ENCODE assay signal across 16 cellular contexts in the genomic region with DNA sequence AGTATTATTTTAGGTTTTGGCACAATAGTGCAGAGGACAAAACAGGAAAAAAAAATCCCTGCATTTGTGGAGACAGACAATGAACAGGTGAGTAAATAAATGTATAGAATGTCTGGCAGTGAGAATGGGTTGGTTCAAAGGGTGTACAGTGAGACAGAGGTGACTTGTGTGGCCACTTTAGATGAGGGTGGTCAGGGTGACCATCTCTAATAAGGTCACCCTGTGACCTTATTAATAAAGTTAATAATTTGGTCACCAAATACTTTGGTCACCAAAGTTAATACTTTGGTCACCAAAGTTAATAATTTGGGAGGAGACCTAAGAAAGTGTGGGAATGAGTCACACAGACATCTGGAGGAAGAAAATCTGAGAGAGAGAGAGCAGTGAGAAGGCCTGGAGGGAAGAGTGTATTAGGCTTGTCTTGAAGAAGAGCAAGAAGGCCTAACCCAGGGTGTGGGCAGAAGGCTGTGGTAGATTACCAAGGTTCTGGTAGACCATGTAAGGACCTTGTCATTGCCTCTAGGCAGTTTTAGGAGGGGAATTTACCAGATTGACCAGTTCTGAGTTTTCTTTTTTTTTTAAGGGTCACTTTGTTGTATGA.
DNase-seq lines count a peak whose midpoint lies in the region; ATAC-seq and TF ChIP-seq lines count a peak whose summit lies in the region.
"Had no signal": no experiment of that assay in that cellular context is flagged by ENCODE, and none has a peak within 500 bp of the region (broad histone marks: within the 10 kb centered on the region; RNA-seq: fewer than 3 reads in every experiment).

No MANE protein-coding gene starts in this region.

- no peak overlapping the region for H3K4me3 ChIP-seq in prostate gland
- H3K4me3 ChIP-seq: cardiac muscle cell, smooth muscle cell had no signal

- H3K4me1 ChIP-seq in prostate gland (replicated peaks), result no peaks in the 10 kb centered on the region

- H3K27ac ChIP-seq in prostate gland, result no peak overlapping the region
- H3K27ac ChIP-seq: cardiac muscle cell, KMS-11, VCaP had no signal

- DNase-seq in HCEC 1CT (no peak), NCI-H128 (lab: John Stamatoyannopoulos, UW; ENCODE audit: unreplicated experiment) (no peak), prostate gland (ENCODE audit: low spot score) (no peak), cardiac septum (ENCODE audit: low spot score) (no peak)
- DNase-seq: activated T-cell treated with anti-CD3 and anti-CD28 coated beads, Interleukin-2, amount 50 U/mL, for 48 hours; kidney; NCI-H2227 treated with DMSO at 0.1 percent for 48 hours; nephron progenitor cell had no signal

- no peaks in the 10 kb centered on the region for H3K36me3 ChIP-seq in prostate gland
- H3K36me3 ChIP-seq: cardiac muscle cell had no signal

- H3K9me3 ChIP-seq in prostate gland, result no peaks in the 10 kb centered on the region

- H3K27me3 ChIP-seq in prostate gland (replicated peaks; ENCODE audit: insufficient read depth), result no peaks in the 10 kb centered on the region
- H3K27me3 ChIP-seq: cardiac muscle cell had no signal

- intact Hi-C loops in prostate gland (cut with DNase I) (no loop called here), cardiac septum (cut with DNase I) (no loop called here)

- TF ChIP-seq CTCF in prostate gland (IDR thresholded peaks at IDR 0.05), result no peak

- no peak for TF ChIP-seq POLR2A in prostate gland (IDR thresholded peaks at IDR 0.05)

- ATAC-seq in GM18498 (IDR thresholded peaks at IDR 0.05; ENCODE audit: unreplicated experiment) (peak; percentile 80), GM19438 (IDR thresholded peaks at IDR 0.05; ENCODE audit: low read depth, unreplicated experiment) (peak; percentile 74), HG02885 (IDR thresholded peaks at IDR 0.05; ENCODE audit: poor library complexity, unreplicated experiment) (peak; percentile 64), HG03565 (IDR thresholded peaks at IDR 0.05; ENCODE audit: unreplicated experiment) (peak; percentile 51)
